In the genomic region with DNA sequence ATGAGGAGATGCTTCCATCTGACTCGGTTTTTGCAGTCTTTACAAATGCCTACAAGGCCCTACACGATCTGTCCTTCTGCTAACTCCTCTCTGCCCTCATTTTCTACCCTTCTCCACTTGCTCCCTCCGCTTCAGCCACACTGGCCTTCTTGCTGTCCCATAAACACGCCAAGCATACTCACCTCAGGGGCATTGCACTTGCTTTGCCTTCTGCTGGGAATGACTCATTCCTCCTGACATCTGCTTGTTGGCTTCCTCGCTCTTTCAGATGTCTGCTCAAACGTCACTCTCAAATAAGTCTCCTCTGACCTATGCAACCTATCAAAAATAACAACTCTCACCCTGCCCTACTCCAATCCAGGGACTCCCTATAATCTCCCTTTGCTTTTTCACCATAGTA, we compare ENCODE assay signal across 1 cellular context.
TF ChIP-seq lines count a peak whose summit lies in the region.

No MANE protein-coding gene starts in this region.

TF ChIP-seq in WTC11, 78 proteins besides CTCF, POLR2A, EP300 and RAD21 (continued from another document):
- TF ChIP-seq SMAD3 (CRISPR knock-in tag; IDR thresholded peaks at IDR 0.05; ENCODE audit: borderline replicate concordance): no peak
- no peak for TF ChIP-seq HMGA2 (CRISPR knock-in tag; IDR thresholded peaks at IDR 0.05)
- TF ChIP-seq, protein P1, sequence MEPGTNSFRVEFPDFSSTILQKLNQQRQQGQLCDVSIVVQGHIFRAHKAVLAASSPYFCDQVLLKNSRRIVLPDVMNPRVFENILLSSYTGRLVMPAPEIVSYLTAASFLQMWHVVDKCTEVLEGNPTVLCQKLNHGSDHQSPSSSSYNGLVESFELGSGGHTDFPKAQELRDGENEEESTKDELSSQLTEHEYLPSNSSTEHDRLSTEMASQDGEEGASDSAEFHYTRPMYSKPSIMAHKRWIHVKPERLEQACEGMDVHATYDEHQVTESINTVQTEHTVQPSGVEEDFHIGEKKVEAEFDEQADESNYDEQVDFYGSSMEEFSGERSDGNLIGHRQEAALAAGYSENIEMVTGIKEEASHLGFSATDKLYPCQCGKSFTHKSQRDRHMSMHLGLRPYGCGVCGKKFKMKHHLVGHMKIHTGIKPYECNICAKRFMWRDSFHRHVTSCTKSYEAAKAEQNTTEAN (CRISPR knock-in tag; IDR thresholded peaks at IDR 0.05): no peak
